18 cellular contexts compared by ENCODE assay signal in the genomic region with DNA sequence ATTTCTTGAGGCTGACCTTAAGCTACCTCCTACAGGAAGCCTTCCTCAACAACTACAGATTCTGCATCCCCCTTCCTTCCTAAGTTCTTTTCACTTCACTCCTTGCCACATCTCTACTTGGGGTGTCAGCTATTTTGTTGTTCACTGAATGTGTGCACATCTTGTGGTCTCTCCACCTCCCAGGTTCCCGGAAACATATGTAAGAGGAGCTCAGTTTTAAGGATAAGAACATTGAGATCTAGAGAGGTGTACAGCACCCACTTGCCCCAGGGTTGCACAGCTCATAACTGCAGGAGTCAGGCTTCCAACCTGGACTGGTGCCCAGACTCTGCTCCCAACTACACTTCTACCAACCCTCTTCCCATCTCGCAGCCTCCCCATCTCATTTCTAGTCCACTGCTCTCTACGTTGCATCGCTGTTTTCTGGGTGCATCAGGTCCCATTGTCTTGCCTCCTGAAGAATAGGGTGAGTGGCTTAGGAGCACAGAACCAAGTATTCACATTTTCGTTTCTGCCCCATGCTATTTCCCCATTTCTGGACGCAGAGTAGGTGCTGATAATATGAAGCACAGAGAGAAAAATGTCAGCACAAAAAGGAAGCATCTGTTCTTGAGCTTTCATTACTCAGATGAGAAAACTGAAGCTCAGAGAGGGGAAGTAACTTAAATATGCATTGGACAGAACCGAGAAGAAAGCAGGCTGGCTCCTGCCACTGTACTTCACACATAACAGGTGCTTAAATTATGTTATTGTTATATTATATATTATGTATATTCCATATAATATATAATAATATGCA.
DNase-seq lines count a peak whose midpoint lies in the region; ATAC-seq, FAIRE-seq and TF ChIP-seq lines count a peak whose summit lies in the region.
"Had no signal": no experiment of that assay in that cellular context is flagged by ENCODE, and none has a peak within 500 bp of the region (broad histone marks: within the 10 kb centered on the region; RNA-seq: fewer than 3 reads in every experiment).

No MANE protein-coding gene starts in this region.

- TF ChIP-seq POLR2A in HepG2 (IDR thresholded peaks at IDR 0.05; ENCODE audit: insufficient read depth in 1 of 2, low read depth in 2 of 2, low read length in 2 of 2), result no peak

- no peak overlapping the region for H3K4me3 ChIP-seq in liver (ENCODE audit: low read depth in 1 of 3, low read length in 3 of 3)
- no peak overlapping the region for H3K4me3 ChIP-seq in HepG2 (replicated peaks in 1 of 3; ENCODE audit: insufficient read depth in 1 of 3, low read depth in 2 of 3, low read length in 3 of 3)
- no peak overlapping the region for H3K4me3 ChIP-seq in smooth muscle cell
- H3K4me3 ChIP-seq: heart left ventricle had no signal

- H4K20me1 ChIP-seq in HepG2 (ENCODE audit: insufficient read depth, low read length) (no peaks in the 10 kb centered on the region), smooth muscle cell (ENCODE audit: low read depth) (no peaks in the 10 kb centered on the region)

- FAIRE-seq in HepG2 (lab: Jason Lieb, UNC), result no peak

- no peak for TF ChIP-seq EP300 in HepG2 (IDR thresholded peaks at IDR 0.05; ENCODE audit: low read depth in 2 of 2, low read length in 2 of 2)
- no peak for TF ChIP-seq EP300 in HepG2 (CRISPR knock-in tag; IDR thresholded peaks at IDR 0.05; ENCODE audit: borderline replicate concordance)

- no peak overlapping the region for H3K27ac ChIP-seq in liver (ENCODE audit: low read depth in 1 of 2, low read length in 2 of 2)
- H3K27ac ChIP-seq in HepG2 (ENCODE audit: extremely low read length, insufficient read depth, low read length), result no peak overlapping the region
- H3K27ac ChIP-seq in smooth muscle cell (ENCODE audit: low read depth), result no peak overlapping the region
- H3K27ac ChIP-seq: heart left ventricle had no signal

- ATAC-seq in HepG2 (no peak), HG02884 (IDR thresholded peaks at IDR 0.05; ENCODE audit: unreplicated experiment) (peak; percentile 53), WTC11 (no peak)
- ATAC-seq: right cardiac atrium had no signal

- TF ChIP-seq CTCF in liver (IDR thresholded peaks at IDR 0.05; ENCODE audit: low read depth, low read length, missing input control), result no peak
- TF ChIP-seq CTCF in HepG2 (CRISPR knock-in tag; IDR thresholded peaks at IDR 0.05), result no peak
- no peak for TF ChIP-seq CTCF in smooth muscle cell (IDR thresholded peaks at IDR 0.05; ENCODE audit: borderline replicate concordance, insufficient read depth, poor library complexity, severe bottlenecking)
- TF ChIP-seq CTCF in WTC11 (IDR thresholded peaks at IDR 0.05), result no peak

- H3K36me3 ChIP-seq in liver (ENCODE audit: control insufficient read depth in 4 of 4, insufficient read depth in 3 of 4, low read depth in 1 of 4, low read length in 3 of 4), result no peaks in the 10 kb centered on the region
- H3K36me3 ChIP-seq in HepG2 (replicated peaks in 1 of 2; ENCODE audit: control insufficient read depth in 1 of 2, insufficient read depth in 2 of 2, low read length in 2 of 2), result no peaks in the 10 kb centered on the region
- H3K36me3 ChIP-seq in smooth muscle cell (ENCODE audit: low read depth), result no peaks in the 10 kb centered on the region
- H3K36me3 ChIP-seq: heart left ventricle had no signal

- peaks cover 8% of the 10 kb centered on the region for H3K4me1 Mint-ChIP-seq in WTC11

- H3K9me3 Mint-ChIP-seq in WTC11, result peaks cover 28% of the 10 kb centered on the region

- H2AFZ ChIP-seq in HepG2 (ENCODE audit: low read length), result no peak overlapping the region
- no peak overlapping the region for H2AFZ ChIP-seq in smooth muscle cell (ENCODE audit: low read depth)

- TF ChIP-seq RAD21 in liver (IDR thresholded peaks at IDR 0.05), result no peak
- TF ChIP-seq RAD21 in HepG2 (CRISPR knock-in tag; IDR thresholded peaks at IDR 0.05), result no peak

- WGBS in liver, result 67% methylated on average over 7 of the region's 7 CpGs
- 5% methylated on average over 7 of the region's 7 CpGs for WGBS in HepG2 (ENCODE audit: low lambda C conversion rate)
- whole genome bisulfite sequencing in smooth muscle cell (ENCODE audit: low lambda C conversion rate), result 92% methylated on average over 7 of the region's 7 CpGs

- H3K27ac Mint-ChIP-seq in WTC11, result no peak overlapping the region
- H3K27ac Mint-ChIP-seq: activated CD4-positive, alpha-beta memory T cell treated with anti-CD3 and anti-CD28 coated beads, Interleukin-2, amount 10 ng/mL, durations not matched to agents 7 days and 5 days had no signal

- POLR2A ChIA-PET in HepG2 (lab: Yijun Ruan, JAX) (no interaction called here), WTC11 (lab: Charles Lee) (no interaction called here)

- no peak for DNase-seq in HepG2 (ENCODE audit: low spot score)
- DNase-seq in UCSD-AML1 (lab: John Stamatoyannopoulos, UW; ENCODE audit: unreplicated experiment), result peak; percentile 39
- no peak for DNase-seq in G401 (ENCODE audit: low spot score)
- no peak for DNase-seq in germinal center (ENCODE audit: low spot score)
- DNase-seq in smooth muscle cell (lab: John Stamatoyannopoulos, UW; ENCODE audit: unreplicated experiment), result no peak
- DNase-seq in WTC11 (ENCODE audit: low spot score), result no peak
- DNase-seq: activated CD4-positive, alpha-beta memory T cell treated with anti-CD3 and anti-CD28 coated beads, Interleukin-2, amount 10 ng/mL, durations not matched to agents 7 days and 5 days; activated T-cell treated with anti-CD3 and anti-CD28 coated beads, Interleukin-2, amount 50 U/mL, for 48 hours; Calu3; GOT3; heart left ventricle; islet precursor cell; NCI-H187; NCI-H446 treated with DMSO at 0.1 percent for 48 hours; right cardiac atrium; substantia nigra had no signal

- H3K79me2 ChIP-seq in HepG2 (ENCODE audit: insufficient read depth, low read length) (no peaks in the 10 kb centered on the region), smooth muscle cell (ENCODE audit: low read depth) (no peaks in the 10 kb centered on the region)

- in situ Hi-C loops in HepG2 (cut with HindIII; ENCODE audit: extremely low pct_ligation_motif_present, low pct_unique_long_range_greater_than_20kb), result no loop called here
- in situ Hi-C loops in G401 (cut with HindIII; ENCODE audit: low sequenced_read_pairs), result no loop called here

- H3K4me1 ChIP-seq in liver (ENCODE audit: control insufficient read depth in 4 of 4, insufficient read depth in 4 of 4, low read length in 3 of 4) (peaks cover 0 to 2% (median 0%) of the 10 kb centered on the region in 4 donors), HepG2 (ENCODE audit: insufficient read depth, low read length) (no peaks in the 10 kb centered on the region), smooth muscle cell (ENCODE audit: low read depth) (no peaks in the 10 kb centered on the region)

- intact Hi-C loops in HepG2 (cut with micrococcal nuclease; ENCODE audit: unreplicated experiment), result no loop called here

- H3K27me3 ChIP-seq in liver (ENCODE audit: control insufficient read depth in 4 of 4, insufficient read depth in 4 of 4, low read length in 3 of 4), result peaks cover 0 to 7% (median 0%) of the 10 kb centered on the region in 4 donors
- no peaks in the 10 kb centered on the region; a peak in 2 of 5 replicates for H3K27me3 ChIP-seq in HepG2 (ENCODE audit: control insufficient read depth in 1 of 2, insufficient read depth in 2 of 2, low read length in 2 of 2)
- H3K27me3 ChIP-seq in smooth muscle cell (ENCODE audit: low read depth), result no peaks in the 10 kb centered on the region

- H3K4me2 ChIP-seq in HepG2 (ENCODE audit: low read depth, low read length) (no peak overlapping the region), smooth muscle cell (no peak overlapping the region)

- H3K9me3 ChIP-seq in liver (ENCODE audit: control insufficient read depth in 4 of 4, low read length in 3 of 4), result no peaks in the 10 kb centered on the region
- peaks cover 33% of the 10 kb centered on the region for H3K9me3 ChIP-seq in HepG2 (ENCODE audit: low read length)
- no peaks in the 10 kb centered on the region for H3K9me3 ChIP-seq in smooth muscle cell (replicated peaks; ENCODE audit: low read depth)

- H3K9ac ChIP-seq in liver (ENCODE audit: low read depth in 1 of 2, low read length in 2 of 2) (no peak overlapping the region), HepG2 (ENCODE audit: insufficient read depth, low read depth, low read length) (no peak overlapping the region), smooth muscle cell (ENCODE audit: low read depth) (no peak overlapping the region)

- no TSS peak for BruUV-seq in HepG2 (replicated peaks; lab: Mats Ljungman, UMichigan)

- CTCF ChIA-PET in HepG2 (lab: Yijun Ruan, JAX; ENCODE audit: low intra/inter-chr PET ratio, low total read pairs), result no interaction called here
- CTCF ChIA-PET in WTC11 (lab: Charles Lee), result interaction anchor here (1.2 to 1.9 kb wide), 4 partner anchors 12 to 193 kb away, joined by 3 to 6 read pairs (median 4); no protein-coding TSS in a partner anchor

- peaks cover 15% of the 10 kb centered on the region for H3K36me3 Mint-ChIP-seq in WTC11

- peaks cover 4% of the 10 kb centered on the region; the same call in 1 of the 2 replicates for H3K27me3 Mint-ChIP-seq in WTC11 (ENCODE audit: low read depth)

- no peaks in the 10 kb centered on the region for H3F3A ChIP-seq in smooth muscle cell (ENCODE audit: low read depth)

- no peak overlapping the region for H3K4me3 Mint-ChIP-seq in WTC11
- H3K4me3 Mint-ChIP-seq: activated CD4-positive, alpha-beta memory T cell treated with anti-CD3 and anti-CD28 coated beads, Interleukin-2, amount 10 ng/mL, durations not matched to agents 7 days and 5 days had no signal

TF ChIP-seq in HepG2, 621 proteins besides CTCF, POLR2A, EP300 and RAD21:
- TF ChIP-seq PRMT3 (CRISPR knock-in tag; IDR thresholded peaks at IDR 0.05; ENCODE audit: borderline replicate concordance, low read depth), result no peak
TF ChIP-seq in HepG2: peak in this region for 0.

TF ChIP-seq in WTC11, 78 proteins besides CTCF, POLR2A, EP300 and RAD21:
- TF ChIP-seq, protein P1, sequence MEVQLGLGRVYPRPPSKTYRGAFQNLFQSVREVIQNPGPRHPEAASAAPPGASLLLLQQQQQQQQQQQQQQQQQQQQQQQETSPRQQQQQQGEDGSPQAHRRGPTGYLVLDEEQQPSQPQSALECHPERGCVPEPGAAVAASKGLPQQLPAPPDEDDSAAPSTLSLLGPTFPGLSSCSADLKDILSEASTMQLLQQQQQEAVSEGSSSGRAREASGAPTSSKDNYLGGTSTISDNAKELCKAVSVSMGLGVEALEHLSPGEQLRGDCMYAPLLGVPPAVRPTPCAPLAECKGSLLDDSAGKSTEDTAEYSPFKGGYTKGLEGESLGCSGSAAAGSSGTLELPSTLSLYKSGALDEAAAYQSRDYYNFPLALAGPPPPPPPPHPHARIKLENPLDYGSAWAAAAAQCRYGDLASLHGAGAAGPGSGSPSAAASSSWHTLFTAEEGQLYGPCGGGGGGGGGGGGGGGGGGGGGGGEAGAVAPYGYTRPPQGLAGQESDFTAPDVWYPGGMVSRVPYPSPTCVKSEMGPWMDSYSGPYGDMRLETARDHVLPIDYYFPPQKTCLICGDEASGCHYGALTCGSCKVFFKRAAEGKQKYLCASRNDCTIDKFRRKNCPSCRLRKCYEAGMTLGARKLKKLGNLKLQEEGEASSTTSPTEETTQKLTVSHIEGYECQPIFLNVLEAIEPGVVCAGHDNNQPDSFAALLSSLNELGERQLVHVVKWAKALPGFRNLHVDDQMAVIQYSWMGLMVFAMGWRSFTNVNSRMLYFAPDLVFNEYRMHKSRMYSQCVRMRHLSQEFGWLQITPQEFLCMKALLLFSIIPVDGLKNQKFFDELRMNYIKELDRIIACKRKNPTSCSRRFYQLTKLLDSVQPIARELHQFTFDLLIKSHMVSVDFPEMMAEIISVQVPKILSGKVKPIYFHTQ (CRISPR knock-in tag; IDR thresholded peaks at IDR 0.05), result no peak
